Comparison of ENCODE assay signal across 20 cellular contexts in genomic region chr5:139062910-139063663, GRCh38.
DNase-seq lines count a peak whose midpoint lies in the region; ATAC-seq and TF ChIP-seq lines count a peak whose summit lies in the region.
"Had no signal": no experiment of that assay in that cellular context is flagged by ENCODE, and none has a peak within 500 bp of the region (broad histone marks: within the 10 kb centered on the region; RNA-seq: fewer than 3 reads in every experiment).

No MANE protein-coding gene starts in this region.

- no peak overlapping the region for H3K4me3 ChIP-seq in astrocyte of the cerebellum (ENCODE audit: low read depth, low read length)
- no peak overlapping the region for H3K4me3 ChIP-seq in mucosa of descending colon
- no peak overlapping the region for H3K4me3 ChIP-seq in suprapubic skin
- H3K4me3 ChIP-seq: BLaER1, GM23338 had no signal

- TF ChIP-seq EP300 in suprapubic skin (IDR thresholded peaks at IDR 0.05), result no peak

- no peaks in the 10 kb centered on the region for H3K27me3 Mint-ChIP-seq in activated CD8-positive, alpha-beta T cell treated with anti-CD3 and anti-CD28 coated beads, Interleukin-2, amount 10 ng/mL, durations not matched to agents 7 days and 5 days (ENCODE audit: low read depth)

- H3K36me3 ChIP-seq in mucosa of descending colon (ENCODE audit: low read depth) (no peaks in the 10 kb centered on the region), suprapubic skin (no peaks in the 10 kb centered on the region)
- H3K36me3 ChIP-seq: BLaER1 had no signal

- CTCF ChIA-PET in activated CD8-positive, alpha-beta T cell treated with anti-CD3 and anti-CD28 coated beads, Interleukin-2, amount 10 ng/mL, durations not matched to agents 7 days and 5 days (lab: Charles Lee), result interaction anchor here (1.3 kb wide), 1 partner anchor 15 kb away, joined by 3 read pairs; no protein-coding TSS in a partner anchor

- H3K27ac Mint-ChIP-seq in activated CD8-positive, alpha-beta T cell treated with anti-CD3 and anti-CD28 coated beads, Interleukin-2, amount 10 ng/mL, durations not matched to agents 7 days and 5 days, result no peak overlapping the region
- H3K27ac Mint-ChIP-seq: GM23338, HFFc6 had no signal

- no peak for TF ChIP-seq POLR2A in suprapubic skin (IDR thresholded peaks at IDR 0.05)

- peak; percentile 12 for DNase-seq in DMS79 treated with DMSO at 0.1 percent for 48 hours (lab: John Stamatoyannopoulos, UW)
- no peak for DNase-seq in DMS79 (lab: John Stamatoyannopoulos, UW)
- DNase-seq in astrocyte of the cerebellum (ENCODE audit: low read depth), result no peak
- peak in 1 of 3 donors; percentile 19 for DNase-seq in mucosa of descending colon
- DNase-seq in suprapubic skin (ENCODE audit: low spot score in 2 of 2), result no peak
- no peak for DNase-seq in NCI-H2081 treated with DMSO at 0.1 percent for 48 hours (lab: John Stamatoyannopoulos, UW)
- DNase-seq in activated CD8-positive, alpha-beta T cell treated with anti-CD3 and anti-CD28 coated beads, Interleukin-2, amount 10 ng/mL, durations not matched to agents 7 days and 5 days, result no peak
- DNase-seq: 8988T, DMS153, GDM1, HFFc6, KG1, NCI-H1092, NCI-H2107, NCI-H446, NCI-H774, SHP77 treated with DMSO at 0.1 percent for 48 hours had no signal

- H3K9me3 ChIP-seq in mucosa of descending colon (no peaks in the 10 kb centered on the region), suprapubic skin (no peaks in the 10 kb centered on the region)
- H3K9me3 ChIP-seq: BLaER1 had no signal

- in situ Hi-C loops in astrocyte of the cerebellum (cut with HindIII; ENCODE audit: low sequenced_read_pairs), result no loop called here

- H3K27ac ChIP-seq in suprapubic skin, result no peak overlapping the region
- H3K27ac ChIP-seq: BLaER1 had no signal

- H3K4me3 Mint-ChIP-seq in activated CD8-positive, alpha-beta T cell treated with anti-CD3 and anti-CD28 coated beads, Interleukin-2, amount 10 ng/mL, durations not matched to agents 7 days and 5 days, result no peak overlapping the region
- H3K4me3 Mint-ChIP-seq: GM23338, HFFc6 had no signal

- TF ChIP-seq CTCF in astrocyte of the cerebellum (IDR thresholded peaks at IDR 0.05; ENCODE audit: low read depth, low read length, missing control alignments) (peak; percentile 5), mucosa of descending colon (IDR thresholded peaks at IDR 0.05) (no peak), suprapubic skin (IDR thresholded peaks at IDR 0.05) (no peak)

- peaks cover 2% of the 10 kb centered on the region for H3K4me1 Mint-ChIP-seq in activated CD8-positive, alpha-beta T cell treated with anti-CD3 and anti-CD28 coated beads, Interleukin-2, amount 10 ng/mL, durations not matched to agents 7 days and 5 days (ENCODE audit: low read depth)

- POLR2A ChIA-PET in activated CD8-positive, alpha-beta T cell treated with anti-CD3 and anti-CD28 coated beads, Interleukin-2, amount 10 ng/mL, durations not matched to agents 7 days and 5 days (lab: Charles Lee), result no interaction called here

- no peaks in the 10 kb centered on the region for H3K36me3 Mint-ChIP-seq in activated CD8-positive, alpha-beta T cell treated with anti-CD3 and anti-CD28 coated beads, Interleukin-2, amount 10 ng/mL, durations not matched to agents 7 days and 5 days (ENCODE audit: low read depth)

- ATAC-seq in mucosa of descending colon, result peak; percentile 86
- ATAC-seq in GM18870 (IDR thresholded peaks at IDR 0.05; ENCODE audit: unreplicated experiment), result no peak
- no peak for ATAC-seq in activated CD8-positive, alpha-beta T cell treated with anti-CD3 and anti-CD28 coated beads, Interleukin-2, amount 10 ng/mL, durations not matched to agents 7 days and 5 days
- ATAC-seq: GM23338 had no signal

- intact Hi-C loops in mucosa of descending colon (cut with DNase I, micrococcal nuclease), result no loop called here

- H3K9me3 Mint-ChIP-seq in activated CD8-positive, alpha-beta T cell treated with anti-CD3 and anti-CD28 coated beads, Interleukin-2, amount 10 ng/mL, durations not matched to agents 7 days and 5 days (ENCODE audit: insufficient read depth), result no peaks in the 10 kb centered on the region
- H3K9me3 Mint-ChIP-seq: GM23338, HFFc6 had no signal

- 100% methylated on average over 1 of the region's 1 CpG for WGBS in suprapubic skin

- no peaks in the 10 kb centered on the region for H3K27me3 ChIP-seq in suprapubic skin
- H3K27me3 ChIP-seq: BLaER1 had no signal

- H3K4me1 ChIP-seq in mucosa of descending colon (ENCODE audit: low read depth) (no peaks in the 10 kb centered on the region), suprapubic skin (peaks cover 9% of the 10 kb centered on the region)
